ENCODE assay signal across 8 cellular contexts in the genomic region with DNA sequence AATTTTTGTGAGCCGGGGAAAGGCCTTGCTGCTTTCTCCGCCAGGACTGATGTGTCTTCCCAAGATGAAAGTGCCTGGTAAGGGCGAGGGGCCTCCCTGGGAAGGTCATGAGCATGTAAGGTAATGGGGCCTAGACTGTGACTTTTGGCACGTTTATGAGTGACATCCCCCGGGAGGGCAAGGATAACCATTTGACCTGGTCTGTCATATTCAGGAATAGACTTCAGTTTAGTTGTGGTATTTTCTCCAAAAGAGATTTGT. TPM values are rescaled to one million over a fixed set of nuclear protein-coding genes. Genes with fewer than 3 reads are reported as not detected.
A peak's percentile ranks its signal among the peaks of the same experiment; 100 is the strongest.
DNase-seq lines count a peak whose midpoint lies in the region; ATAC-seq and TF ChIP-seq lines count a peak whose summit lies in the region.

No MANE protein-coding gene starts in this region.

- H3K9me3 ChIP-seq in naive thymus-derived CD4-positive, alpha-beta T cell (ENCODE audit: control insufficient read depth in 2 of 3, low read length in 3 of 3) = no peaks in the 10 kb centered on the region

- no peaks in the 10 kb centered on the region for H3K9me3 Mint-ChIP-seq in endothelial cell (ENCODE audit: unreplicated experiment)
- H3K9me3 Mint-ChIP-seq in naive thymus-derived CD4-positive, alpha-beta T cell = no peaks in the 10 kb centered on the region

- intact Hi-C loops in naive thymus-derived CD4-positive, alpha-beta T cell (cut with micrococcal nuclease) = loop anchor here (1.0 to 10.0 kb wide), 11 partner anchors 94 to 1130 kb away; partner anchors contain the start of genes RPN1 (in 2 of the 2), ACAD9 (in 1 of the 2), CFAP92 (in 1 of the 2) and HMCES (in 1 of the 2)

- H3K27me3 ChIP-seq in naive thymus-derived CD4-positive, alpha-beta T cell (ENCODE audit: control insufficient read depth in 2 of 2, insufficient read depth in 2 of 2, low read length in 2 of 2) = no peaks in the 10 kb centered on the region

- H3K4me1 ChIP-seq in naive thymus-derived CD4-positive, alpha-beta T cell (ENCODE audit: control insufficient read depth in 2 of 2, insufficient read depth in 2 of 2, low read length in 2 of 2) = peaks cover 13 to 22% of the 10 kb centered on the region in 2 donors

- peak overlapping the region; percentile 98 for H3K4me3 Mint-ChIP-seq in endothelial cell (ENCODE audit: unreplicated experiment)
- peak overlapping the region; percentile 93 to 99 (median 96) for H3K4me3 Mint-ChIP-seq in naive thymus-derived CD4-positive, alpha-beta T cell

- TF ChIP-seq CTCF in endothelial cell (IDR thresholded peaks at IDR 0.05; ENCODE audit: unreplicated experiment) = no peak

- H3K27me3 Mint-ChIP-seq in endothelial cell (ENCODE audit: unreplicated experiment) = peaks cover 4% of the 10 kb centered on the region
- no peaks in the 10 kb centered on the region for H3K27me3 Mint-ChIP-seq in naive thymus-derived CD4-positive, alpha-beta T cell

- H3K36me3 Mint-ChIP-seq in endothelial cell (ENCODE audit: low read depth, unreplicated experiment) = peaks cover 14% of the 10 kb centered on the region
- H3K36me3 Mint-ChIP-seq in naive thymus-derived CD4-positive, alpha-beta T cell = peaks cover 0 to 27% (median 20%) of the 10 kb centered on the region in 5 donors

- H3K27ac Mint-ChIP-seq in endothelial cell (ENCODE audit: unreplicated experiment) = peak overlapping the region; percentile 87
- peak overlapping the region; percentile 91 to 99 (median 97) for H3K27ac Mint-ChIP-seq in naive thymus-derived CD4-positive, alpha-beta T cell

- H3K36me3 ChIP-seq in naive thymus-derived CD4-positive, alpha-beta T cell (ENCODE audit: control insufficient read depth in 2 of 3, insufficient read depth in 3 of 3, low read length in 3 of 3) = peaks cover 0 to 11% (median 4%) of the 10 kb centered on the region in 3 experiments

- DNase-seq in D341Med (ENCODE audit: low spot score) (peak; percentile 52), endothelial cell (ENCODE audit: low spot score) (no peak), MV-4-11 (lab: John Stamatoyannopoulos, UW) (no peak), germinal center (ENCODE audit: low spot score) (no peak)
- peak in 1 of 9 donors; percentile 34 for DNase-seq in naive thymus-derived CD4-positive, alpha-beta T cell

- H3K4me3 ChIP-seq in naive thymus-derived CD4-positive, alpha-beta T cell (ENCODE audit: low read length) = peak overlapping the region; percentile 74

- ATAC-seq in HG02642 (IDR thresholded peaks at IDR 0.05; ENCODE audit: poor library complexity, unreplicated experiment) = peak; percentile 11
- peak; percentile 6 for ATAC-seq in SK-N-SH treated with all-trans-retinoic acid at 6 μM for 48 hours
- ATAC-seq in naive thymus-derived CD4-positive, alpha-beta T cell = no peak
- ATAC-seq in HG03280 (IDR thresholded peaks at IDR 0.05; ENCODE audit: unreplicated experiment) = no peak

- H3K27ac ChIP-seq in naive thymus-derived CD4-positive, alpha-beta T cell (ENCODE audit: low read depth, low read length) = peak overlapping the region; percentile 100

- POLR2A ChIA-PET in naive thymus-derived CD4-positive, alpha-beta T cell (lab: Charles Lee) = interaction anchor here (0.7 to 4.9 kb wide), 13 partner anchors 8 to 190 kb away, joined by 3 to 106 read pairs (median 4); partner anchors contain the start of genes CFAP92, COPG1 and RAB43

- CTCF ChIA-PET in naive thymus-derived CD4-positive, alpha-beta T cell (lab: Charles Lee) = interaction anchor here (1.6 kb wide), 1 partner anchor 22 kb away, joined by 8 read pairs; no protein-coding TSS in a partner anchor

- peaks cover 22% of the 10 kb centered on the region for H3K4me1 Mint-ChIP-seq in endothelial cell (ENCODE audit: unreplicated experiment)
- H3K4me1 Mint-ChIP-seq in naive thymus-derived CD4-positive, alpha-beta T cell = peaks cover 29 to 42% (median 38%) of the 10 kb centered on the region in 7 donors

TF ChIP-seq in SK-N-SH treated with all-trans-retinoic acid at 6 μM for 48 hours, 23 proteins besides CTCF, POLR2A, EP300 and RAD21:
- TF ChIP-seq CREB5 (CRISPR knock-in tag; IDR thresholded peaks at IDR 0.05; ENCODE audit: low read depth) = no peak
- TF ChIP-seq, protein P1, sequence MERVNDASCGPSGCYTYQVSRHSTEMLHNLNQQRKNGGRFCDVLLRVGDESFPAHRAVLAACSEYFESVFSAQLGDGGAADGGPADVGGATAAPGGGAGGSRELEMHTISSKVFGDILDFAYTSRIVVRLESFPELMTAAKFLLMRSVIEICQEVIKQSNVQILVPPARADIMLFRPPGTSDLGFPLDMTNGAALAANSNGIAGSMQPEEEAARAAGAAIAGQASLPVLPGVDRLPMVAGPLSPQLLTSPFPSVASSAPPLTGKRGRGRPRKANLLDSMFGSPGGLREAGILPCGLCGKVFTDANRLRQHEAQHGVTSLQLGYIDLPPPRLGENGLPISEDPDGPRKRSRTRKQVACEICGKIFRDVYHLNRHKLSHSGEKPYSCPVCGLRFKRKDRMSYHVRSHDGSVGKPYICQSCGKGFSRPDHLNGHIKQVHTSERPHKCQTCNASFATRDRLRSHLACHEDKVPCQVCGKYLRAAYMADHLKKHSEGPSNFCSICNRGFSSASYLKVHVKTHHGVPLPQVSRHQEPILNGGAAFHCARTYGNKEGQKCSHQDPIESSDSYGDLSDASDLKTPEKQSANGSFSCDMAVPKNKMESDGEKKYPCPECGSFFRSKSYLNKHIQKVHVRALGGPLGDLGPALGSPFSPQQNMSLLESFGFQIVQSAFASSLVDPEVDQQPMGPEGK (CRISPR knock-in tag; IDR thresholded peaks at IDR 0.05; ENCODE audit: borderline replicate concordance) = no peak
- no peak for TF ChIP-seq ZFP3 (CRISPR knock-in tag; IDR thresholded peaks at IDR 0.05)
- TF ChIP-seq RARB (CRISPR knock-in tag; IDR thresholded peaks at IDR 0.05) = no peak
- TF ChIP-seq, protein P2, sequence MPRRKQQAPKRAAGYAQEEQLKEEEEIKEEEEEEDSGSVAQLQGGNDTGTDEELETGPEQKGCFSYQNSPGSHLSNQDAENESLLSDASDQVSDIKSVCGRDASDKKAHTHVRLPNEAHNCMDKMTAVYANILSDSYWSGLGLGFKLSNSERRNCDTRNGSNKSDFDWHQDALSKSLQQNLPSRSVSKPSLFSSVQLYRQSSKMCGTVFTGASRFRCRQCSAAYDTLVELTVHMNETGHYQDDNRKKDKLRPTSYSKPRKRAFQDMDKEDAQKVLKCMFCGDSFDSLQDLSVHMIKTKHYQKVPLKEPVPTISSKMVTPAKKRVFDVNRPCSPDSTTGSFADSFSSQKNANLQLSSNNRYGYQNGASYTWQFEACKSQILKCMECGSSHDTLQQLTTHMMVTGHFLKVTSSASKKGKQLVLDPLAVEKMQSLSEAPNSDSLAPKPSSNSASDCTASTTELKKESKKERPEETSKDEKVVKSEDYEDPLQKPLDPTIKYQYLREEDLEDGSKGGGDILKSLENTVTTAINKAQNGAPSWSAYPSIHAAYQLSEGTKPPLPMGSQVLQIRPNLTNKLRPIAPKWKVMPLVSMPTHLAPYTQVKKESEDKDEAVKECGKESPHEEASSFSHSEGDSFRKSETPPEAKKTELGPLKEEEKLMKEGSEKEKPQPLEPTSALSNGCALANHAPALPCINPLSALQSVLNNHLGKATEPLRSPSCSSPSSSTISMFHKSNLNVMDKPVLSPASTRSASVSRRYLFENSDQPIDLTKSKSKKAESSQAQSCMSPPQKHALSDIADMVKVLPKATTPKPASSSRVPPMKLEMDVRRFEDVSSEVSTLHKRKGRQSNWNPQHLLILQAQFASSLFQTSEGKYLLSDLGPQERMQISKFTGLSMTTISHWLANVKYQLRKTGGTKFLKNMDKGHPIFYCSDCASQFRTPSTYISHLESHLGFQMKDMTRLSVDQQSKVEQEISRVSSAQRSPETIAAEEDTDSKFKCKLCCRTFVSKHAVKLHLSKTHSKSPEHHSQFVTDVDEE (CRISPR knock-in tag; IDR thresholded peaks at IDR 0.05) = no peak
- no peak for TF ChIP-seq CSRNP3 (CRISPR knock-in tag; IDR thresholded peaks at IDR 0.05)
- TF ChIP-seq OSR1 (CRISPR knock-in tag; IDR thresholded peaks at IDR 0.05) = no peak
- TF ChIP-seq ZNF70 (CRISPR knock-in tag; IDR thresholded peaks at IDR 0.05) = no peak
- no peak for TF ChIP-seq ARNTL (CRISPR knock-in tag; IDR thresholded peaks at IDR 0.05; ENCODE audit: borderline replicate concordance, low read depth)

RNA-seq across cellular contexts. Expression of gene CNBP, which starts 0.6 kb away (rescaled TPM):
- 192 TPM for total RNA-seq in endothelial cell (ENCODE audit: unreplicated experiment)
- 100 to 1,000 TPM; 259 to 366 (median 327) TPM for total RNA-seq in naive thymus-derived CD4-positive, alpha-beta T cell
- 1,000 to 10,000 TPM in 1 of 2 donors, 100 to 1,000 TPM in 1; 935 to 1,159 TPM for polyA plus RNA-seq in naive thymus-derived CD4-positive, alpha-beta T cell

RNA-seq across cellular contexts. Expression of gene ISY1, which starts 23.5 kb away (rescaled TPM):
- 61.9 TPM for total RNA-seq in endothelial cell (ENCODE audit: unreplicated experiment)
- 10 to 100 TPM; 27.6 to 65.1 (median 37.4) TPM for total RNA-seq in naive thymus-derived CD4-positive, alpha-beta T cell
- 100 to 1,000 TPM; 115 to 130 TPM for polyA plus RNA-seq in naive thymus-derived CD4-positive, alpha-beta T cell

Comparison
In these comparisons a context has a peak if more than half of its experiments do, and no peak if none do; other contexts are left out.
1. ATAC-seq: peak in HG02642 (single experiment) and SK-N-SH treated with all-trans-retinoic acid at 6 μM for 48 hours (single experiment); none in naive thymus-derived CD4-positive, alpha-beta T cell (single experiment) and HG03280 (single experiment).